Comparison of ENCODE assay signal across 8 cellular contexts in genomic region chr6:116369540-116370327, GRCh38. TPM values are rescaled to one million over a fixed set of nuclear protein-coding genes. Genes with fewer than 3 reads are reported as not detected.
A peak's percentile ranks its signal among the peaks of the same experiment; 100 is the strongest.
DNase-seq lines count a peak whose midpoint lies in the region; ATAC-seq, FAIRE-seq and TF ChIP-seq lines count a peak whose summit lies in the region.

No MANE protein-coding gene starts in this region.

- CTCF ChIA-PET in GM12878 (lab: Yijun Ruan, JAX) = interaction anchor here (1.0 to 2.0 kb wide), 4 partner anchors 23 to 82 kb away, joined by 3 to 13 read pairs (median 6); no protein-coding TSS in a partner anchor

- SMC1A ChIA-PET in GM12878 (lab: Charles Lee; ENCODE audit: uncharacterized antibody, unreplicated experiment) = interaction anchor here (0.9 to 7.7 kb wide), 17 partner anchors 8 to 151 kb away, joined by 3 to 92 read pairs (median 5); no protein-coding TSS in a partner anchor

- POLR2A ChIA-PET in GM12878 (lab: Charles Lee) = interaction anchor here (1.2 to 2.1 kb wide), 3 partner anchors 8 to 38 kb away, joined by 4 to 7 read pairs (median 4); no protein-coding TSS in a partner anchor

- TF ChIP-seq RAD21 in GM12878 (IDR thresholded peaks at IDR 0.05; ENCODE audit: insufficient read depth, low read depth, low read length) = no peak

- H4K20me1 ChIP-seq in BLaER1 (no peaks in the 10 kb centered on the region), GM12878 (ENCODE audit: control insufficient read depth, insufficient read depth) (no peaks in the 10 kb centered on the region; the same call in 1 of the 2 replicates)

- ATAC-seq in GM19035 (IDR thresholded peaks at IDR 0.05; ENCODE audit: unreplicated experiment) (peak; percentile 43), HG03175 (IDR thresholded peaks at IDR 0.05; ENCODE audit: unreplicated experiment) (peak; percentile 47), GM12878 (peak; percentile 44)

- intact Hi-C loops in GM12878 (cut with micrococcal nuclease; ENCODE audit: unreplicated experiment) = loop anchor here (2.0 to 10.0 kb wide), 3 partner anchors 39 to 295 kb away; partner anchors contain the start of gene ZUP1

- DNase-seq in GM12878 (ENCODE audit: low read depth, low spot score) = no peak
- no peak for DNase-seq in NCI-H1436 (lab: John Stamatoyannopoulos, UW)
- DNase-seq in DMS114 treated with DMSO at 0.1 percent for 48 hours (lab: John Stamatoyannopoulos, UW; ENCODE audit: unreplicated experiment) = no peak
- no peak for DNase-seq in NCI-H524 treated with DMSO at 0.1 percent for 48 hours (lab: John Stamatoyannopoulos, UW)

- TF ChIP-seq CTCF in GM12878 (IDR thresholded peaks at IDR 0.05 in 2 of 3, conservative IDR thresholded peaks at IDR 0.05 in 1 of 3; ENCODE audit: control insufficient read depth in 2 of 3, extremely low read depth in 1 of 3, insufficient read depth in 1 of 3, low read depth in 3 of 3, low read length in 3 of 3) = no peak

- peak overlapping the region; percentile 76 for H2AFZ ChIP-seq in GM12878 (ENCODE audit: control insufficient read depth, low read depth, low read length)

- no peak for TF ChIP-seq POLR2A in GM12878 (IDR thresholded peaks at IDR 0.05; ENCODE audit: low read depth, low read length)

- H3K27me3 ChIP-seq in BLaER1 = no peaks in the 10 kb centered on the region
- H3K27me3 ChIP-seq in GM12878 (replicated peaks in 1 of 2; ENCODE audit: control insufficient read depth in 2 of 2, insufficient read depth in 2 of 2, low read length in 1 of 2) = no peaks in the 10 kb centered on the region
- H3K27me3 ChIP-seq in mucosa of rectum (ENCODE audit: control insufficient read depth in 2 of 2, insufficient read depth in 2 of 2, low read length in 2 of 2) = peaks cover 21 to 38% of the 10 kb centered on the region in 2 donors

- H3K36me3 ChIP-seq in BLaER1 (no peaks in the 10 kb centered on the region), GM12878 (ENCODE audit: control insufficient read depth in 2 of 2, insufficient read depth in 2 of 2, low read length in 1 of 2) (no peaks in the 10 kb centered on the region; a peak in 1 of 4 replicates), mucosa of rectum (ENCODE audit: control insufficient read depth in 2 of 2, insufficient read depth in 2 of 2, low read length in 2 of 2) (no peaks in the 10 kb centered on the region)

- in situ Hi-C loops in GM12878 (cut with MboI) = no loop called here

- FAIRE-seq in GM12878 (lab: Jason Lieb, UNC) = peak; percentile 70

- H3K4me2 ChIP-seq in BLaER1 (peak overlapping the region; percentile 90), GM12878 (ENCODE audit: control insufficient read depth, insufficient read depth) (peak overlapping the region; percentile 53)

- H3K9ac ChIP-seq in BLaER1 = no peak overlapping the region; the same call in 1 of the 2 replicates
- H3K9ac ChIP-seq in GM12878 (ENCODE audit: control insufficient read depth, insufficient read depth, low read length) = peak overlapping the region; percentile 90
- peak overlapping the region; percentile 56 to 73 for H3K9ac ChIP-seq in mucosa of rectum (ENCODE audit: low read depth in 1 of 2, low read length in 2 of 2)

- TSS peak; percentile 79 for BruUV-seq in GM12878 (replicated peaks; lab: Mats Ljungman, UMichigan)

- no peak for TF ChIP-seq EP300 in GM12878 (IDR thresholded peaks at IDR 0.05; ENCODE audit: borderline replicate concordance in 1 of 2, control insufficient read depth in 1 of 2, low read depth in 2 of 2, low read length in 2 of 2)

- RAD21 ChIA-PET in GM12878 (lab: Charles Lee; ENCODE audit: unreplicated experiment) = interaction anchor here (1.0 to 2.3 kb wide), 9 partner anchors 17 to 82 kb away, joined by 3 to 14 read pairs (median 5); no protein-coding TSS in a partner anchor

- H3K4me3 ChIP-seq in BLaER1 (0 out of 2 replicates have a peak overlapping the region, but pooled peaks have one; percentile 77), GM12878 (peak overlapping the region; percentile 92), mucosa of rectum (ENCODE audit: low read length in 2 of 2) (peak overlapping the region; percentile 59 to 74)

- peaks cover 19% of the 10 kb centered on the region for H3K4me1 ChIP-seq in BLaER1
- peaks cover 23% of the 10 kb centered on the region for H3K4me1 ChIP-seq in GM12878 (ENCODE audit: control insufficient read depth, insufficient read depth, low read length)
- H3K4me1 ChIP-seq in mucosa of rectum (ENCODE audit: control insufficient read depth in 2 of 2, insufficient read depth in 2 of 2, low read length in 2 of 2) = peaks cover 10 to 15% of the 10 kb centered on the region in 2 donors

- no peaks in the 10 kb centered on the region for H3K9me3 ChIP-seq in BLaER1
- H3K9me3 ChIP-seq in GM12878 (replicated peaks; ENCODE audit: control insufficient read depth, insufficient read depth, low read length) = no peaks in the 10 kb centered on the region
- H3K9me3 ChIP-seq in mucosa of rectum (ENCODE audit: control insufficient read depth in 2 of 2, low read length in 2 of 2) = no peaks in the 10 kb centered on the region

- H3K27ac ChIP-seq in BLaER1 (no peak overlapping the region), GM12878 (ENCODE audit: control insufficient read depth, insufficient read depth) (peak overlapping the region; percentile 92), mucosa of rectum (ENCODE audit: low read depth in 2 of 2, low read length in 2 of 2) (peak overlapping the region; percentile 78 to 87)

- WGBS in GM12878 (ENCODE audit: insufficient coverage, insufficient replicate concordance, low lambda C conversion rate, missing lambda C conversion rate) = 10% methylated on average over 7 of the region's 7 CpGs

- H3K79me2 ChIP-seq in GM12878 (ENCODE audit: control insufficient read depth, insufficient read depth, low read length) = peaks cover 47% of the 10 kb centered on the region

TF ChIP-seq in GM12878, 131 proteins besides CTCF, POLR2A, EP300 and RAD21 (continues in another document):
- TF ChIP-seq JUND (IDR thresholded peaks at IDR 0.05; ENCODE audit: low read depth, low read length) (no peak), CHD2 (IDR thresholded peaks at IDR 0.05; ENCODE audit: borderline replicate concordance, low read depth, low read length) (no peak), FOS (IDR thresholded peaks at IDR 0.05; ENCODE audit: borderline replicate concordance, extremely low read depth, insufficient read length) (no peak), CEBPB (IDR thresholded peaks at IDR 0.05; ENCODE audit: borderline replicate concordance in 1 of 2, low read depth in 2 of 2, low read length in 2 of 2) (peak in 1 of 2 experiments; percentile 39; a peak in 1 of 4 replicates), ZNF622 (IDR thresholded peaks at IDR 0.05) (no peak), POU2F2 (IDR thresholded peaks at IDR 0.05; ENCODE audit: borderline replicate concordance, low read depth, low read length) (peak; percentile 89; the same call in 1 of the 3 replicates), E2F4 (IDR thresholded peaks at IDR 0.05; ENCODE audit: low read depth, low read length) (no peak), E4F1 (IDR thresholded peaks at IDR 0.05; ENCODE audit: borderline replicate concordance, partially characterized antibody) (no peak), STAT3 (IDR thresholded peaks at IDR 0.05; ENCODE audit: low read depth, low read length) (peak; percentile 10; the same call in 1 of the 2 replicates), ZNF24 (IDR thresholded peaks at IDR 0.05) (no peak), KDM1A (IDR thresholded peaks at IDR 0.05; ENCODE audit: borderline replicate concordance) (no peak)

RNA-seq across cellular contexts. Expression of gene DSE, which starts 1.0 kb away (rescaled TPM):
- total RNA-seq in GM12878 (2013; cell fraction: nucleolus; rRNA removed) = 131 and 135 TPM in 2 replicates
- total RNA-seq in GM12878 (2014; rRNA removed) (65.3 and 77.4 TPM in 2 replicates), GM12878 (2014; rRNA removed; fragmentation: Illumina TruSeq; extraction: Trizol) (62.3 and 63.9 TPM in 2 replicates), GM12878 (2021) (75.1 and 76.4 TPM in 2 replicates)
- 20.3 TPM for polyA plus RNA-seq in GM12878 (2011; ENCODE audit: low read depth)
- polyA plus RNA-seq in GM12878 (2011; rRNA removed) (12.2 and 12.6 TPM in 2 replicates), GM12878 (2014; fragmentation: Illumina TruSeq; extraction: Trizol) (51.8 and 58.9 TPM in 2 replicates), GM12878 (2014; fragmentation: Nextera tagmentation; extraction: Ambion mirVana) (10 to 100 TPM; 17.1 to 24.2 TPM), GM12878 (2014; rRNA removed) (35.9 and 38.6 TPM in 2 replicates), GM12878 (2016; fragmentation: Nextera tagmentation; extraction: Ambion mirVana) (10 to 100 TPM; 43.0 TPM)
- 6.7 and 9.5 TPM in 2 replicates for polyA plus RNA-seq in GM12878 (2011; cell fraction: cytosol; rRNA removed)
- polyA plus RNA-seq in GM12878 (2011; cell fraction: nucleus; rRNA removed) = 14.6 and 17.6 TPM in 2 replicates
- 22.5 and 29.0 TPM in 2 replicates for polyA plus RNA-seq in GM12878 (2012)
- 23.2 and 26.4 TPM in 2 replicates for polyA minus RNA-seq in GM12878 (2011; rRNA and poly(A)+ RNA removed)
- 3.8 and 3.9 TPM in 2 replicates for polyA minus RNA-seq in GM12878 (2011; cell fraction: cytosol; rRNA and poly(A)+ RNA removed)
- polyA minus RNA-seq in GM12878 (2011; cell fraction: nucleus; rRNA and poly(A)+ RNA removed) = 17.5 and 26.1 TPM in 2 replicates
